Comparison of ENCODE assay signal across 8 cellular contexts in the genomic region with DNA sequence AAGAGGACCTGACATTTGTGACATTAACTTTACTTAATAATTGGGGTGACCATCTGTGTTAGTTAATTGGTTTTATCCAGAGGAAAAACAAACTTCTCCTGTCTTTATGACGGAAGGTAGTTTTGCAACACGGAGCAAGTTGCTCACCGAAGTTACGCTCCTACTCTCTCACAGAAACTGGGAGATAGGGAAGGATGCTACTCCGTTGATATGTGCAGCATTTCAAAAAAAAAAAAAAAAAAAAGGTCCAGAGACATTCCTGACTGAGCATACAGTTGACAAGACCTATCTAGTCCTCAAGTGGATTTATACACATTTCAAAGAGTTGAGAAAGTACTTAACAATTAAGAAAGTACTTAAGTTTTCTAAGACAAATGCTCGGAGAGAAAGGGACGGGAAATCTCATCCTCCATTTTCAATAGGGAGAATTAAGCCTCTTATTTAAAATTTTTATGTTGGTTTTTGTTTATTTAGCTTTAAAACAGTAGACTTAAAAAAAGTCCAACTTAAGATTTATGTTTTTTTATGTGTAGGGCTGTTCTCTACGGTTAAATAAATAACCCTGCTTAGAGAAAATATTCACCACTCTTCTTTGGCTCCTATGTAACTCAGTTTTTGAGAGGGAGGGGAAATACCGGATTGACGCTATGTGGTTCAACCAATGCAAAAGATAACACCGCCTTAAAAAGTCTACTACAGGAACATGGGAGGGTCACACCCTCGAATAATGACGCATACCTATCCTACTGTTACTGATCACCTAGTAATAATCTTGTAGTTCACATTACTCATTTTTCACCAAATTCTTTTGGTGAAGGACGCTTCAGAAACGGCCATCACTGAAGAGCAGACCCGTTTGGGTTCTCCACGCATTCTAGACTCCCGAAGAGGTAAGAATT. TPM values are rescaled to one million over a fixed set of nuclear protein-coding genes. Genes with fewer than 3 reads are reported as not detected.
DNase-seq lines count a peak whose midpoint lies in the region; ATAC-seq and TF ChIP-seq lines count a peak whose summit lies in the region.

A gene (plus strand): TSS at position 787 of the 899 bp plus-strand sequence. CDS start 50,286 bp downstream, outside the sequence.

- intact Hi-C loops in activated T-helper 1 cell treated with anti-CD3 and anti-CD28 coated beads, Interleukin-12 subunit alpha, Interleukin-12 subunit beta, Interleukin-2, Interleukin-4 antibody, amounts not matched to agents 30 ng/mL and 10 ng/mL and 1 ng/mL, durations not matched to agents 14 hours and 24 hours and 36 hours (cut with micrococcal nuclease): loop anchor here (1.0 to 10.0 kb wide), 5 partner anchors 19 to 1347 kb away; a partner anchor contains a TSS
- intact Hi-C loops in uterus (cut with DNase I; ENCODE audit: low total_unique reads): no loop called here

- peak; percentile 21 for ATAC-seq in GM18498 (IDR thresholded peaks at IDR 0.05; ENCODE audit: unreplicated experiment)
- ATAC-seq in HG02623 (IDR thresholded peaks at IDR 0.05; ENCODE audit: unreplicated experiment): peak; percentile 17

- H3K27me3 ChIP-seq in neuron (ENCODE audit: insufficient read depth, low read length) (no peaks in the 10 kb centered on the region), uterus (no peaks in the 10 kb centered on the region)

- peak within 1 kb of the TSS; percentile 78 for H3K4me3 ChIP-seq in fibroblast of the aortic adventitia (ENCODE audit: low read depth, low read length)
- peak within 1 kb of the TSS; percentile 77 for H3K4me3 ChIP-seq in neuron (ENCODE audit: low read length)
- H3K4me3 ChIP-seq in uterus: peak within 1 kb of the TSS; percentile 69 to 92

- peak within 1 kb of the TSS; percentile 96 to 98 for H3K27ac ChIP-seq in uterus

- H3K4me1 ChIP-seq in neuron (ENCODE audit: insufficient read depth, low read length) (peaks cover 33% of the 10 kb centered on the region), uterus (no peaks in the 10 kb centered on the region)

- peak in 1 of 2 donors; percentile 61 for TF ChIP-seq POLR2A in uterus (IDR thresholded peaks at IDR 0.05)

- DNase-seq in NCI-H748 (lab: John Stamatoyannopoulos, UW; ENCODE audit: unreplicated experiment) (peak; percentile 25), fibroblast of the aortic adventitia (ENCODE audit: low read depth) (peak; percentile 92), uterus (peak in 1 of 2 donors; percentile 56), DMS79 treated with DMSO at 0.1 percent for 48 hours (lab: John Stamatoyannopoulos, UW) (no peak)
- DNase-seq in activated T-helper 1 cell treated with anti-CD3 and anti-CD28 coated beads, Interleukin-12 subunit alpha, Interleukin-12 subunit beta, Interleukin-2, Interleukin-4 antibody, amounts not matched to agents 30 ng/mL and 10 ng/mL and 1 ng/mL, durations not matched to agents 14 hours and 24 hours and 36 hours (ENCODE audit: low spot score): peak; percentile 8

- H2AFZ ChIP-seq in neuron (ENCODE audit: low read depth, low read length): peak within 1 kb of the TSS; percentile 70

- peak within 1 kb of the TSS; percentile 87 for H3K4me3 Mint-ChIP-seq in activated T-helper 1 cell treated with anti-CD3 and anti-CD28 coated beads, Interleukin-12 subunit alpha, Interleukin-12 subunit beta, Interleukin-2, Interleukin-4 antibody, amounts not matched to agents 30 ng/mL and 10 ng/mL and 1 ng/mL, durations not matched to agents 14 hours and 24 hours and 36 hours

- peak within 1 kb of the TSS; percentile 77 for H3K27ac Mint-ChIP-seq in activated T-helper 1 cell treated with anti-CD3 and anti-CD28 coated beads, Interleukin-12 subunit alpha, Interleukin-12 subunit beta, Interleukin-2, Interleukin-4 antibody, amounts not matched to agents 30 ng/mL and 10 ng/mL and 1 ng/mL, durations not matched to agents 14 hours and 24 hours and 36 hours

- H3K4me1 Mint-ChIP-seq in activated T-helper 1 cell treated with anti-CD3 and anti-CD28 coated beads, Interleukin-12 subunit alpha, Interleukin-12 subunit beta, Interleukin-2, Interleukin-4 antibody, amounts not matched to agents 30 ng/mL and 10 ng/mL and 1 ng/mL, durations not matched to agents 14 hours and 24 hours and 36 hours (ENCODE audit: low read depth): peaks cover 15% of the 10 kb centered on the region

- H3K9me3 ChIP-seq in neuron (ENCODE audit: low read length) (no peaks in the 10 kb centered on the region), uterus (no peaks in the 10 kb centered on the region)

- TF ChIP-seq CTCF in fibroblast of the aortic adventitia (IDR thresholded peaks at IDR 0.05; ENCODE audit: insufficient read depth, low read length) (no peak), uterus (IDR thresholded peaks at IDR 0.05) (no peak)

- no peaks in the 10 kb centered on the region for H3K9me3 Mint-ChIP-seq in activated T-helper 1 cell treated with anti-CD3 and anti-CD28 coated beads, Interleukin-12 subunit alpha, Interleukin-12 subunit beta, Interleukin-2, Interleukin-4 antibody, amounts not matched to agents 30 ng/mL and 10 ng/mL and 1 ng/mL, durations not matched to agents 14 hours and 24 hours and 36 hours

- no peaks in the 10 kb centered on the region for H3K36me3 Mint-ChIP-seq in activated T-helper 1 cell treated with anti-CD3 and anti-CD28 coated beads, Interleukin-12 subunit alpha, Interleukin-12 subunit beta, Interleukin-2, Interleukin-4 antibody, amounts not matched to agents 30 ng/mL and 10 ng/mL and 1 ng/mL, durations not matched to agents 14 hours and 24 hours and 36 hours (ENCODE audit: low read depth)

- no peaks in the 10 kb centered on the region for H3K36me3 ChIP-seq in neuron (ENCODE audit: insufficient read depth, low read length)
- no peaks in the 10 kb centered on the region for H3K36me3 ChIP-seq in uterus

- H3K27me3 Mint-ChIP-seq in activated T-helper 1 cell treated with anti-CD3 and anti-CD28 coated beads, Interleukin-12 subunit alpha, Interleukin-12 subunit beta, Interleukin-2, Interleukin-4 antibody, amounts not matched to agents 30 ng/mL and 10 ng/mL and 1 ng/mL, durations not matched to agents 14 hours and 24 hours and 36 hours (ENCODE audit: insufficient read depth): peaks cover 31% of the 10 kb centered on the region

RNA-seq across cellular contexts. Expression of the gene that starts here (rescaled TPM):
- total RNA-seq in activated T-helper 1 cell treated with anti-CD3 and anti-CD28 coated beads, Interleukin-12 subunit alpha, Interleukin-12 subunit beta, Interleukin-2, Interleukin-4 antibody, amounts not matched to agents 30 ng/mL and 10 ng/mL and 1 ng/mL, durations not matched to agents 14 hours and 24 hours and 36 hours: 2.6 and 4.4 TPM in 2 replicates
- 41.5 and 129 TPM in 2 replicates for total RNA-seq in fibroblast of the aortic adventitia (ENCODE audit: low replicate concordance)
- total RNA-seq in uterus: 10 to 100 TPM; 16.9 to 60.1 (median 38.0) TPM
